9 cellular contexts compared by ENCODE assay signal in the genomic region with DNA sequence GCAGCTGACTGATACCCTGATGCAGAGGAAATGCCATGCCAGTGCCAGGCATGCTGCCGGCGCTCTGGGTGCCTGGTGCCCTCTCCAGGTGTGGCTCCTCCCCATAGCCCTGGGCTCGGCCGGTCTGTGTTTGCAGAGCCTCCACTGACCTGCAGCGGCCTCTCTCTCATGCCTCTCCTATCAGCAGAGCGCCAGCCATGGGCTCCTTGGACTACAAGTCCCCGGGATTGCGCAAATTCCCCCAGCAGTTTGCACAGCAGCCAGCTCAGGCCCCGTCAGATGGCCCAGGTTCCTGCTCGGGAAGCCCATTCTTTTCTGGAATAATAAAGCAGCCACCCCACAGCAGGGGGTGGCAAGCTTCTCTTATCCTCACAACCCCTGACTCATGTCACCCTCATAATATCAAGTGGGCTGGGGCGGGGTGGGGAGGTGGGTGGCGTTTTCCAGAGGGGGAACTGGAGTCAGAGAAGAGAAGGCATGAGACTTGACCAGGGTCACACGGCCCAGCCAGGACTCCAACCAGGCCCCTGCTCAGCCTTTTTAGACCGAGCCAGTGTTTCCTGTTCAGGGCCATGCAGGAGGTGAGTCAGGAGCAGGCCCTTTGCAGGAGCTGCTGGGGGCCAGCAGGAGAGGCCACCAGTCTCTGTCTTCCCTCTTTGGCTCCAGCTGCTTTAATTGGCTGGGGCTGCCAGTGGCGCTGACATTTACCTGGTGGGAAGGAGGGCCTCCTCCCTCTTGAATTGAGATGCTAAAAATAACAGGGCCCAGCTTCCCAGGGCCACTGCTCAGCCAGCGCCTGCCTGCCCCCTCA. TPM values are rescaled to one million over a fixed set of nuclear protein-coding genes. Genes with fewer than 3 reads are reported as not detected.
DNase-seq lines count a peak whose midpoint lies in the region; ATAC-seq and TF ChIP-seq lines count a peak whose summit lies in the region.
"Had no signal": no experiment of that assay in that cellular context is flagged by ENCODE, and none has a peak within 500 bp of the region (broad histone marks: within the 10 kb centered on the region; RNA-seq: fewer than 3 reads in every experiment).

No MANE protein-coding gene starts in this region.

- TF ChIP-seq CTCF in LNCAP (IDR thresholded peaks at IDR 0.05) = 0 out of 2 replicates have a peak, but pooled peaks have one; percentile 19
- no peak for TF ChIP-seq CTCF in CD4-positive, alpha-beta T cell (IDR thresholded peaks at IDR 0.05)

- CTCF ChIA-PET in CD4-positive, alpha-beta T cell (lab: Charles Lee) = no interaction called here

- peaks cover 26% of the 10 kb centered on the region for H3K4me1 Mint-ChIP-seq in CD4-positive, alpha-beta T cell (ENCODE audit: low read depth)

- no peak for ATAC-seq in HG03432 (IDR thresholded peaks at IDR 0.05; ENCODE audit: unreplicated experiment)
- no peak for ATAC-seq in HG03378 (IDR thresholded peaks at IDR 0.05; ENCODE audit: unreplicated experiment)
- ATAC-seq in CD4-positive, alpha-beta T cell (ENCODE audit: poor library complexity) = no peak

- peaks cover 74% of the 10 kb centered on the region for H3K4me1 ChIP-seq in SJCRH30

- H3K27ac ChIP-seq in SJCRH30 = no peak overlapping the region
- H3K27ac ChIP-seq in CD4-positive, alpha-beta T cell (ENCODE audit: low read depth, low read length) = no peak overlapping the region
- H3K27ac ChIP-seq: SK-N-MC had no signal

- intact Hi-C loops in CD4-positive, alpha-beta T cell (cut with DNase I, micrococcal nuclease) = no loop called here

- peaks cover 9% of the 10 kb centered on the region for H3K36me3 ChIP-seq in SJCRH30

- peaks cover 5% of the 10 kb centered on the region for H3K36me3 Mint-ChIP-seq in CD4-positive, alpha-beta T cell (ENCODE audit: low read depth)

- H3K27me3 ChIP-seq in SJCRH30 = no peaks in the 10 kb centered on the region
- H3K27me3 ChIP-seq in CD4-positive, alpha-beta T cell (ENCODE audit: control insufficient read depth, insufficient read depth, low read length) = no peaks in the 10 kb centered on the region

- H3K27me3 Mint-ChIP-seq in CD4-positive, alpha-beta T cell = no peaks in the 10 kb centered on the region

- H3K27ac Mint-ChIP-seq in CD4-positive, alpha-beta T cell = no peak overlapping the region

- no peaks in the 10 kb centered on the region for H3K9me3 ChIP-seq in SJCRH30 (replicated peaks)
- no peaks in the 10 kb centered on the region for H3K9me3 ChIP-seq in CD4-positive, alpha-beta T cell (ENCODE audit: control insufficient read depth, low read length)

- H3K4me3 ChIP-seq in SJCRH30 = no peak overlapping the region
- H3K4me3 ChIP-seq: SK-N-MC had no signal

- in situ Hi-C loops in T47D (cut with HindIII; ENCODE audit: low pct_unique_long_range_greater_than_20kb, low sequenced_read_pairs) = no loop called here

- H3K9me3 Mint-ChIP-seq in CD4-positive, alpha-beta T cell = no peaks in the 10 kb centered on the region

- DNase-seq in AG20443 (ENCODE audit: low spot score) = peak; percentile 77
- peak; percentile 82 to 94 for DNase-seq in T47D (ENCODE audit: low read depth in 1 of 2, low spot score in 1 of 2)
- DNase-seq in lung microvascular endothelial cell (ENCODE audit: low read depth in 2 of 2) = peak; percentile 68 to 71
- no peak for DNase-seq in SJCRH30
- DNase-seq in CD4-positive, alpha-beta T cell = no peak

- no peak overlapping the region for H3K4me3 Mint-ChIP-seq in CD4-positive, alpha-beta T cell

- POLR2A ChIA-PET in CD4-positive, alpha-beta T cell (lab: Charles Lee) = no interaction called here

RNA-seq across cellular contexts. Expression of gene ZMIZ1, which starts 58.6 kb away (rescaled TPM):
- total RNA-seq in lung microvascular endothelial cell = 9.4 and 14.7 TPM in 2 replicates
- total RNA-seq in SJCRH30 (2014; rRNA removed; shearing (Covaris generic)) = 11.5 and 13.6 TPM in 2 replicates
- total RNA-seq in CD4-positive, alpha-beta T cell = 10 to 100 TPM; 14.6 to 15.5 TPM

Comparison
In these comparisons a context has a peak if more than half of its experiments do, and no peak if none do; other contexts are left out.
1. DNase-seq: peak in AG20443 (single experiment), T47D (2 of 2) and lung microvascular endothelial cell (2 of 2); none in SJCRH30 (0 of 2) and CD4-positive, alpha-beta T cell (0 of 10).